ENCODE assay signal across 8 cellular contexts in genomic region chr3:8110966-8111798, GRCh38.
DNase-seq lines count a peak whose midpoint lies in the region; ATAC-seq and TF ChIP-seq lines count a peak whose summit lies in the region.

No MANE protein-coding gene starts in this region.

- ATAC-seq in GM18907 (IDR thresholded peaks at IDR 0.05; ENCODE audit: unreplicated experiment) (peak; percentile 99), HG03097 (IDR thresholded peaks at IDR 0.05; ENCODE audit: low FRiP score, unreplicated experiment) (peak; percentile 90), memory B cell (ENCODE audit: low read depth) (peak; percentile 56)

- H3K4me1 ChIP-seq in BE2C, result no peaks in the 10 kb centered on the region

- H3K27me3 Mint-ChIP-seq in memory B cell, result peaks cover 5% of the 10 kb centered on the region

- H3K4me3 Mint-ChIP-seq in memory B cell, result peak overlapping the region; percentile 53

- no peaks in the 10 kb centered on the region for H3K36me3 ChIP-seq in BE2C

- H3K9me3 Mint-ChIP-seq in memory B cell, result peaks cover 2% of the 10 kb centered on the region

- peak; percentile 50 for DNase-seq in BE2C
- peak; percentile 23 to 58 for DNase-seq in NCI-H446 (lab: John Stamatoyannopoulos, UW)
- peak; percentile 11 to 66 for DNase-seq in activated CD4-positive, alpha-beta T cell treated with anti-CD3 and anti-CD28 coated beads, Interleukin-2, amount 50 U/mL, for 24 hours (ENCODE audit: low read depth in 1 of 2, low spot score in 1 of 2)
- peak; percentile 1 for DNase-seq in effector CD8-positive, alpha-beta T cell (lab: John Stamatoyannopoulos, UW)
- peak; percentile 4 to 15 for DNase-seq in memory B cell (ENCODE audit: low spot score in 2 of 2)
- DNase-seq in stimulated activated CD8-positive, alpha-beta memory T cell treated with anti-CD3 and anti-CD28 coated beads, Interleukin-15, amount 100 ng/mL, for 48 hours (ENCODE audit: low read depth in 2 of 2), result peak; percentile 27 to 34

- H3K9me3 ChIP-seq in BE2C, result no peaks in the 10 kb centered on the region

- peaks cover 3% of the 10 kb centered on the region for H3K4me1 Mint-ChIP-seq in memory B cell

- H3K4me3 ChIP-seq in BE2C (ENCODE audit: low read depth, low read length), result peak overlapping the region; percentile 52

- peak; percentile 77 for TF ChIP-seq CTCF in BE2C (IDR thresholded peaks at IDR 0.05; ENCODE audit: low read depth, low read length)

- H3K27me3 ChIP-seq in BE2C, result no peaks in the 10 kb centered on the region

- H3K36me3 Mint-ChIP-seq in memory B cell, result no peaks in the 10 kb centered on the region

- no peak overlapping the region for H3K27ac Mint-ChIP-seq in memory B cell

Comparison
In these comparisons a context has a peak if more than half of its experiments do, and no peak if none do; other contexts are left out.
1. Peak in every context shown above with its lines: DNase-seq, ATAC-seq and H3K4me3 ChIP-seq.